8 cellular contexts compared by ENCODE assay signal in genomic region chr17:49407981-49408501, GRCh38. TPM values are rescaled to one million over a fixed set of nuclear protein-coding genes. Genes with fewer than 3 reads are reported as not detected.
DNase-seq lines count a peak whose midpoint lies in the region; ATAC-seq and TF ChIP-seq lines count a peak whose summit lies in the region.

No MANE protein-coding gene starts in this region.

- no peak overlapping the region for H3K4me3 ChIP-seq in NT2/D1 (ENCODE audit: insufficient read length, low read depth)
- no peak overlapping the region for H3K4me3 ChIP-seq in endodermal cell (ENCODE audit: low read length)
- no peak overlapping the region for H3K4me3 ChIP-seq in muscle layer of duodenum (ENCODE audit: low read depth in 1 of 2, low read length in 2 of 2)

- H3K27me3 Mint-ChIP-seq in endodermal cell (ENCODE audit: insufficient read depth): no peaks in the 10 kb centered on the region

- no peaks in the 10 kb centered on the region for H3K4me1 Mint-ChIP-seq in endodermal cell

- H3K4me1 ChIP-seq in NT2/D1 (ENCODE audit: insufficient read depth, insufficient read length) (peaks cover 2% of the 10 kb centered on the region), endodermal cell (ENCODE audit: control insufficient read depth, insufficient read depth, low read length) (no peaks in the 10 kb centered on the region), muscle layer of duodenum (ENCODE audit: control insufficient read depth in 1 of 2, insufficient read depth in 2 of 2, low read length in 2 of 2) (peaks cover 4 to 8% of the 10 kb centered on the region in 2 donors)

- H3K9ac ChIP-seq in NT2/D1 (ENCODE audit: insufficient read length, low read depth) (no peak overlapping the region), endodermal cell (ENCODE audit: extremely low read depth, low read length, poor library complexity, severe bottlenecking) (no peak overlapping the region)

- no peak overlapping the region for H3K27ac Mint-ChIP-seq in endodermal cell

- peak in 73 of 76 experiments; percentile 14 to 86 (median 73) for DNase-seq in HUDEP-2 (lab: John Stamatoyannopoulos, UW; ENCODE audit: unreplicated experiment in 76 of 76)
- peak; percentile 54 for DNase-seq in NT2/D1 (ENCODE audit: low read depth, low spot score)
- peak; percentile 52 for DNase-seq in activated CD8-positive, alpha-beta memory T cell treated with anti-CD3 and anti-CD28 coated beads, Interleukin-2, amount 50 U/mL, for 1 hour (ENCODE audit: extremely low read depth)
- DNase-seq in endodermal cell: peak; percentile 99
- DNase-seq in stimulated activated CD8-positive, alpha-beta memory T cell treated with anti-CD3 and anti-CD28 coated beads, Interleukin-7, amount 100 ng/mL, for 24 hours (ENCODE audit: low read depth): peak; percentile 73

- ATAC-seq in GM19035 (IDR thresholded peaks at IDR 0.05; ENCODE audit: unreplicated experiment): no peak

- H3K9me3 Mint-ChIP-seq in endodermal cell: no peaks in the 10 kb centered on the region

- H3K4me3 Mint-ChIP-seq in endodermal cell: no peak overlapping the region

- H3K36me3 ChIP-seq in NT2/D1 (ENCODE audit: insufficient read depth, insufficient read length, low read length) (peaks cover 99% of the 10 kb centered on the region), endodermal cell (ENCODE audit: control insufficient read depth, insufficient read depth, low read length) (peaks cover 81% of the 10 kb centered on the region), muscle layer of duodenum (ENCODE audit: control insufficient read depth in 1 of 2, insufficient read depth in 2 of 2, low read length in 2 of 2) (peaks cover 65 to 92% of the 10 kb centered on the region in 2 donors)

- WGBS in endodermal cell (ENCODE audit: insufficient coverage in 1 of 2, insufficient read length in 1 of 2), 2 experiments: 33 to 45% methylated on average over 7 to 9 of the region's 9 CpGs

- H3K9me3 ChIP-seq in NT2/D1 (ENCODE audit: insufficient read depth, low read length): no peaks in the 10 kb centered on the region
- no peaks in the 10 kb centered on the region for H3K9me3 ChIP-seq in endodermal cell (ENCODE audit: control insufficient read depth, low read length)
- H3K9me3 ChIP-seq in muscle layer of duodenum (ENCODE audit: control insufficient read depth in 1 of 2, low read length in 2 of 2): no peaks in the 10 kb centered on the region

- peaks cover 79% of the 10 kb centered on the region for H3K36me3 Mint-ChIP-seq in endodermal cell (ENCODE audit: low read depth)

- H3K27ac ChIP-seq in endodermal cell (ENCODE audit: low read depth, low read length): no peak overlapping the region
- peak overlapping the region; percentile 14 for H3K27ac ChIP-seq in muscle layer of duodenum (ENCODE audit: low read length)

- H3K27me3 ChIP-seq in NT2/D1 (ENCODE audit: insufficient read depth, insufficient read length) (no peaks in the 10 kb centered on the region), endodermal cell (ENCODE audit: control insufficient read depth, insufficient read depth, low read length, poor library complexity, severe bottlenecking) (no peaks in the 10 kb centered on the region), muscle layer of duodenum (ENCODE audit: low read depth, low read length) (no peaks in the 10 kb centered on the region)

- TF ChIP-seq CTCF in GM12872 (IDR thresholded peaks at IDR 0.05; ENCODE audit: insufficient read depth, low read depth, low read length): peak; percentile 99
- peak; percentile 99 for TF ChIP-seq CTCF in endodermal cell (conservative IDR thresholded peaks at IDR 0.05)

RNA-seq across cellular contexts. Expression of gene PHB1, which starts 6.6 kb away (rescaled TPM):
- 100 to 1,000 TPM; 227 to 263 TPM for total RNA-seq in endodermal cell
- polyA plus RNA-seq in endodermal cell (2013, experiment 1 of 2): 109 TPM
- 101 TPM for polyA plus RNA-seq in endodermal cell (2013, experiment 2 of 2)

RNA-seq across cellular contexts. Expression of gene ZNF652, which starts 46.0 kb away (rescaled TPM):
- total RNA-seq in endodermal cell: 10 to 100 TPM; 42.6 to 60.0 TPM
- 15.5 TPM for polyA plus RNA-seq in endodermal cell (2013, experiment 1 of 2)
- 19.1 TPM for polyA plus RNA-seq in endodermal cell (2013, experiment 2 of 2)
